ENCODE assay signal across 8 cellular contexts in genomic region chr12:59149995-59150642, GRCh38.
DNase-seq lines count a peak whose midpoint lies in the region; ATAC-seq, FAIRE-seq and TF ChIP-seq lines count a peak whose summit lies in the region.

No MANE protein-coding gene starts in this region.

- WGBS in pancreas, 2 donors: 48 to 50% methylated on average over 2 of the region's 2 CpGs

- in situ Hi-C loops in Caki2 (cut with HindIII; ENCODE audit: low pct_unique_long_range_greater_than_20kb, low sequenced_read_pairs): no loop called here

- TF ChIP-seq CTCF in fibroblast of villous mesenchyme (IDR thresholded peaks at IDR 0.05; ENCODE audit: insufficient read depth, low read depth, low read length) (peak; percentile 98), pancreas (IDR thresholded peaks at IDR 0.05) (peak; percentile 65 to 95 (median 78))

- intact Hi-C loops in pancreas (cut with DNase I): loop anchor here in 1 of 3 donors (10.0 kb wide), 1 partner anchor 795 kb away; no protein-coding TSS in a partner anchor

- H3K4me3 ChIP-seq in fibroblast of villous mesenchyme (ENCODE audit: low read depth, low read length): no peak overlapping the region
- H3K4me3 ChIP-seq in pancreas: no peak overlapping the region

- FAIRE-seq in pancreas (lab: Jason Lieb, UNC): peak; percentile 95

- peak; percentile 72 for DNase-seq in Caki2 (ENCODE audit: low read depth)
- DNase-seq in NCI-H2029 treated with DMSO at 0.1 percent for 48 hours (lab: John Stamatoyannopoulos, UW): peak; percentile 87
- peak; percentile 83 for DNase-seq in T1000 (lab: John Stamatoyannopoulos, UW)
- DNase-seq in fibroblast of villous mesenchyme (ENCODE audit: low read depth): peak; percentile 87
- DNase-seq in pancreas: peak in 3 of 6 donors; percentile 6 to 27 (median 15)
- DNase-seq in effector CD4-positive, alpha-beta T cell: no peak

- H3K4me1 ChIP-seq in pancreas: no peaks in the 10 kb centered on the region

- H3K36me3 ChIP-seq in pancreas: no peaks in the 10 kb centered on the region

- ATAC-seq in GM19043 (IDR thresholded peaks at IDR 0.05; ENCODE audit: low read depth, unreplicated experiment) (peak; percentile 100), HG03095 (IDR thresholded peaks at IDR 0.05; ENCODE audit: unreplicated experiment) (peak; percentile 100), pancreas (peak; percentile 98 to 100 (median 99))

- H3K27ac ChIP-seq in pancreas: no peak overlapping the region

- H3K9me3 ChIP-seq in pancreas: no peaks in the 10 kb centered on the region

- H3K27me3 ChIP-seq in pancreas: no peaks in the 10 kb centered on the region
